Comparison of ENCODE assay signal across 8 cellular contexts in genomic region chr10:80699602-80700039, GRCh38.
A peak's percentile ranks its signal among the peaks of the same experiment; 100 is the strongest.
DNase-seq lines count a peak whose midpoint lies in the region; ATAC-seq, FAIRE-seq and TF ChIP-seq lines count a peak whose summit lies in the region.

No MANE protein-coding gene starts in this region.

- CTCF ChIA-PET in BJ (lab: Yijun Ruan, JAX): interaction anchor here (0.7 to 2.4 kb wide), 21 partner anchors 9 to 907 kb away, joined by 3 to 15 read pairs (median 3); no protein-coding TSS in a partner anchor

- peak; percentile 53 for FAIRE-seq in GM19239 (lab: Jason Lieb, UNC)

- no peaks in the 10 kb centered on the region for H3K27me3 ChIP-seq in BJ (ENCODE audit: control insufficient read depth, insufficient read depth, low read length)
- H3K27me3 ChIP-seq in dorsolateral prefrontal cortex: peaks cover 0 to 3% (median 0%) of the 10 kb centered on the region in 45 donors

- POLR2A ChIA-PET in BJ (lab: Charles Lee): no interaction called here

- peak; percentile 90 for ATAC-seq in HG03280 (IDR thresholded peaks at IDR 0.05; ENCODE audit: unreplicated experiment)

- DNase-seq in BJ (ENCODE audit: low read depth) (no peak), GM19239 (ENCODE audit: insufficient read length, low spot score) (peak; percentile 69), NCI-H460 (ENCODE audit: extremely low read depth, low read depth) (peak; percentile 73), dorsolateral prefrontal cortex (peak; percentile 57 to 87 (median 82)), lung microvascular endothelial cell (ENCODE audit: low read depth in 2 of 2) (peak; percentile 62 to 72)
- DNase-seq in activated CD4-positive, alpha-beta T cell treated with anti-CD3 and anti-CD28 coated beads, Interleukin-2, amount 50 U/mL, for 24 hours (ENCODE audit: low read depth in 1 of 2, low spot score in 1 of 2): peak; percentile 41 to 59
- DNase-seq in stimulated activated CD8-positive, alpha-beta memory T cell treated with anti-CD3 and anti-CD28 coated beads, Interleukin-15, amount 100 ng/mL, for 24 hours (ENCODE audit: low read depth): peak; percentile 50

- H3K4me3 ChIP-seq in BJ (ENCODE audit: low read depth, low read length) (no peak overlapping the region), dorsolateral prefrontal cortex (peak overlapping the region in 20 of 59 donors; percentile 3 to 50 (median 24))

- no peaks in the 10 kb centered on the region for H3K36me3 ChIP-seq in BJ (ENCODE audit: control insufficient read depth, insufficient read depth, low read length)

- TF ChIP-seq CTCF in BJ (IDR thresholded peaks at IDR 0.05; ENCODE audit: insufficient read depth, low read depth, low read length) (peak; percentile 92), dorsolateral prefrontal cortex (IDR thresholded peaks at IDR 0.05 in 54 of 56, conservative IDR thresholded peaks at IDR 0.05 in 2 of 56; ENCODE audit: low read depth in 1 of 56, partially characterized antibody in 56 of 56) (peak; percentile 68 to 97 (median 90))

- intact Hi-C loops in dorsolateral prefrontal cortex (cut with DNase I): loop anchor here (5.0 to 10.0 kb wide), 3 partner anchors 223 to 325 kb away; no protein-coding TSS in a partner anchor

- H3K27ac ChIP-seq in dorsolateral prefrontal cortex: peak overlapping the region in 1 of 59 donors; percentile 44
